ENCODE assay signal across 9 cellular contexts in the genomic region with DNA sequence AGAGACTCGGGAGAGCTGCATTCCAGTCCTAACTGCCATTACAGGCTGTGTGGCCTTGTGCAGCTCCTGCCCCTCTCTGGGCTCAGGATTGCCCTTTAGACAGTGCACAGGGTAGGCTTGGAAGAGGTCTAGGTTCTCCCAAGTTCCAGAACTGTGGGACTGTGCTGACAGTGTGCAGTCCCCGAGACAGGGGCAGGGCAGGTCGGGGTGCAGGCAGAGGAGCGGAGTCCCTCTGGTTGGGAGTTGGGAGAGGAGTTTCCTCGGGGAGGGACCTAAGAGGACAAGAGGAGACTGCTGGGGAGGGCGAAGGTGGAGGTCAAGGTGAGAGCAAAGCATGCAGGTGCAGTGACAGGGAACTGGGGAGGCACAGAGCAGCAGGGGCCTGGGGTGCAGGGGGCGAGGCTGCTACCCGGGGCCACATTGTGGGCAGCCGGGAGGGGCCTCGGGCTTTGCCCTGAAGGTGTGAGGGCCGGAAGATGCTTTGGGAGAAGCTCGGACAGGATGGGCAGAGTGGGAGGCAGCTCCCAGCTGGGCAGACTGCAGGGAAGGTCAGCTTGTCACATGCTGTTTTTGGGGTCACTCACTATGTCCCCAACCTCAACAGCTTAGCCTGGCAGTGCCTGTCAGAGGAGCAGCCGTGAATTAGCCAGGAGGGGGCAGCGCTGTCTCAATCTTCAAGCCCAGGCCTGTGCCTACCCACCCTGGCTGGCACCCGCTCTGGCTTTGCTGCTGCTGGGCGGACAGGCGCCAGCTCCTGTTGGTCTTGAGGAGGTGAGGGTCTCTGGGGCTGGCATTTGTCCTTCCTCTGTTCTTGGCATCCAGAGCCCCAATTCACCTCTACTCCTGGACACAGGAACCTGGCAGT. TPM values are rescaled to one million over a fixed set of nuclear protein-coding genes. Genes with fewer than 3 reads are reported as not detected.
DNase-seq lines count a peak whose midpoint lies in the region; ATAC-seq and TF ChIP-seq lines count a peak whose summit lies in the region.
"Had no signal": no experiment of that assay in that cellular context is flagged by ENCODE, and none has a peak within 500 bp of the region (broad histone marks: within the 10 kb centered on the region; RNA-seq: fewer than 3 reads in every experiment).

No MANE protein-coding gene starts in this region.

- H2AFZ ChIP-seq in fibroblast of lung (ENCODE audit: low read length): no peak overlapping the region

- no peaks in the 10 kb centered on the region for H4K20me1 ChIP-seq in fibroblast of lung (ENCODE audit: control insufficient read depth, extremely low read depth, insufficient read depth, low read length)
- H4K20me1 ChIP-seq: BLaER1 treated with 17β-estradiol and CSF1 and Interleukin-3, amounts not matched to agents 10 nM and 100 nM had no signal

- no peak overlapping the region for H3K27ac ChIP-seq in fibroblast of lung (ENCODE audit: insufficient read depth, low read length)
- H3K27ac ChIP-seq: BLaER1 treated with 17β-estradiol and CSF1 and Interleukin-3, amounts not matched to agents 10 nM and 100 nM had no signal

- DNase-seq in NCI-H146 (lab: John Stamatoyannopoulos, UW) (peak; percentile 21), NCI-H146 treated with DMSO at 0.1 percent for 48 hours (lab: John Stamatoyannopoulos, UW; ENCODE audit: unreplicated experiment) (no peak), NCI-H82 (lab: John Stamatoyannopoulos, UW) (peak; percentile 76), activated T-cell treated with anti-CD3 and anti-CD28 coated beads for 1 hour (ENCODE audit: low read depth) (peak; percentile 64), fibroblast of lung (ENCODE audit: low read depth in 2 of 2) (no peak), pons (ENCODE audit: low spot score) (peak; percentile 45), omental fat pad (ENCODE audit: low spot score) (no peak)

- no peak overlapping the region for H3K4me3 ChIP-seq in fibroblast of lung (replicated peaks in 1 of 4; ENCODE audit: control extremely low read depth in 1 of 4, insufficient read depth in 1 of 4, low read depth in 3 of 4, low read length in 4 of 4)
- H3K4me3 ChIP-seq: BLaER1 treated with 17β-estradiol and CSF1 and Interleukin-3, amounts not matched to agents 10 nM and 100 nM had no signal

- H3K36me3 ChIP-seq in fibroblast of lung (ENCODE audit: control insufficient read depth, insufficient read depth, low read length): no peaks in the 10 kb centered on the region
- H3K36me3 ChIP-seq: BLaER1 treated with 17β-estradiol and CSF1 and Interleukin-3, amounts not matched to agents 10 nM and 100 nM had no signal

- no peaks in the 10 kb centered on the region for H3K27me3 ChIP-seq in fibroblast of lung (ENCODE audit: control insufficient read depth, insufficient read depth, low read length)
- H3K27me3 ChIP-seq: BLaER1 treated with 17β-estradiol and CSF1 and Interleukin-3, amounts not matched to agents 10 nM and 100 nM had no signal

- H3K79me2 ChIP-seq in fibroblast of lung (ENCODE audit: control insufficient read depth, insufficient read depth, low read length): no peaks in the 10 kb centered on the region

- no peak overlapping the region for H3K4me2 ChIP-seq in fibroblast of lung (ENCODE audit: extremely low read depth, insufficient read depth, low read length)

- no peaks in the 10 kb centered on the region for H3K9me3 ChIP-seq in fibroblast of lung (ENCODE audit: control insufficient read depth, insufficient read depth, low read depth, low read length)
- H3K9me3 ChIP-seq: BLaER1 treated with 17β-estradiol and CSF1 and Interleukin-3, amounts not matched to agents 10 nM and 100 nM had no signal

- H3K4me1 ChIP-seq in fibroblast of lung (ENCODE audit: control insufficient read depth, extremely low read depth, insufficient read depth, low read length): peaks cover 12% of the 10 kb centered on the region

- peak; percentile 39 to 59 for TF ChIP-seq CTCF in fibroblast of lung (conservative IDR thresholded peaks at IDR 0.05 in 1 of 2, IDR thresholded peaks at IDR 0.05 in 1 of 2; ENCODE audit: low read depth in 1 of 2, low read length in 2 of 2)
- TF ChIP-seq CTCF in omental fat pad (IDR thresholded peaks at IDR 0.05): no peak

- no peak overlapping the region for H3K9ac ChIP-seq in fibroblast of lung (ENCODE audit: insufficient read depth, low read length)

- ATAC-seq in GM19463 (IDR thresholded peaks at IDR 0.05; ENCODE audit: unreplicated experiment): no peak
- ATAC-seq in omental fat pad (ENCODE audit: low FRiP score): no peak

RNA-seq across cellular contexts. Expression of a gene that starts 15.4 kb away (rescaled TPM):
- total RNA-seq in fibroblast of lung: 26.5 and 109 TPM in 2 replicates
- 14.5 and 23.1 TPM in 2 replicates for polyA plus RNA-seq in fibroblast of lung
- 47.8 and 91.2 TPM in 2 replicates for polyA plus RNA-seq in fibroblast of lung (2012)
- 130 and 217 TPM in 2 replicates for polyA minus RNA-seq in fibroblast of lung (ENCODE audit: low replicate concordance)
- 100 to 1,000 TPM in 1 of 4 donors, 10 to 100 TPM in 3; 29.9 to 144 (median 49.7) TPM for total RNA-seq in omental fat pad

Comparison
In these comparisons a context has a peak if more than half of its experiments do, and no peak if none do; other contexts are left out.
1. DNase-seq: peak in NCI-H146 (single experiment), NCI-H82 (single experiment), activated T-cell treated with anti-CD3 and anti-CD28 coated beads for 1 hour (single experiment) and pons (single experiment); none in NCI-H146 treated with DMSO at 0.1 percent for 48 hours (single experiment), fibroblast of lung (0 of 2) and omental fat pad (single experiment).
2. CTCF ChIP-seq: peak in fibroblast of lung (2 of 2); none in omental fat pad (0 of 3).